14 cellular contexts compared by ENCODE assay signal in genomic region chrX:22559506-22559905, GRCh38.
DNase-seq lines count a peak whose midpoint lies in the region; ATAC-seq and TF ChIP-seq lines count a peak whose summit lies in the region.
"Had no signal": no experiment of that assay in that cellular context is flagged by ENCODE, and none has a peak within 500 bp of the region (broad histone marks: within the 10 kb centered on the region; RNA-seq: fewer than 3 reads in every experiment).

No MANE protein-coding gene starts in this region.

- no peak overlapping the region for H3K4me2 ChIP-seq in IMR-90 (ENCODE audit: low read depth, low read length)

- H3K27me3 ChIP-seq in ACC112 (ENCODE audit: insufficient read depth, low read length) (no peaks in the 10 kb centered on the region), IMR-90 (ENCODE audit: control insufficient read depth, insufficient read depth, low read length) (no peaks in the 10 kb centered on the region)

- ATAC-seq in IMR-90 (ENCODE audit: low read depth) (no peak), esophagus mucosa (no peak)

- no peak for TF ChIP-seq RAD21 in IMR-90 (IDR thresholded peaks at IDR 0.05; ENCODE audit: low read length)

- H2AK9ac ChIP-seq in IMR-90 (replicated peaks; ENCODE audit: low read depth, low read length, poor library complexity) = no peak overlapping the region

- no peak overlapping the region for H4K5ac ChIP-seq in IMR-90 (ENCODE audit: low read depth, low read length)

- H3K9me3 ChIP-seq in IMR-90 (ENCODE audit: control insufficient read depth, insufficient read depth, low read length) = no peaks in the 10 kb centered on the region
- H3K9me3 ChIP-seq: Caco-2 had no signal

- H4K8ac ChIP-seq in IMR-90 (ENCODE audit: low read depth in 2 of 2, low read length in 2 of 2) = no peak overlapping the region

- H3K56ac ChIP-seq in IMR-90 (ENCODE audit: extremely low read depth, insufficient read depth, low read length) = no peak overlapping the region

- H3K4me3 ChIP-seq in ACC112 (ENCODE audit: low read depth, low read length) (no peak overlapping the region), IMR-90 (ENCODE audit: insufficient read depth, low read depth, low read length) (no peak overlapping the region)

- no peaks in the 10 kb centered on the region for H3K36me3 ChIP-seq in ACC112 (ENCODE audit: insufficient read depth, low read length)
- H3K36me3 ChIP-seq in IMR-90 (ENCODE audit: control insufficient read depth, insufficient read depth, low read length) = no peaks in the 10 kb centered on the region

- no CpG with 5 or more reads among the region's 4 CpGs for WGBS in IMR-90 (ENCODE audit: extremely low coverage in 2 of 2, insufficient read length in 1 of 2), 2 experiments

- H3K79me1 ChIP-seq in IMR-90 (ENCODE audit: low read depth in 1 of 2, low read length in 2 of 2) = no peaks in the 10 kb centered on the region

- CTCF ChIA-PET in IMR-90 (lab: Yijun Ruan, JAX) (no interaction called here), RWPE1 (lab: Yijun Ruan, JAX) (no interaction called here)

- no peak overlapping the region for H2BK20ac ChIP-seq in IMR-90 (ENCODE audit: low read depth, low read length)

- no peak overlapping the region for H2AK5ac ChIP-seq in IMR-90 (ENCODE audit: low read depth, low read length)

- no peak for TF ChIP-seq POLR2A in IMR-90 (IDR thresholded peaks at IDR 0.05; ENCODE audit: low read depth, low read length)

- H3K4me1 ChIP-seq in ACC112 (ENCODE audit: control insufficient read depth, insufficient read depth, low read length, unreplicated experiment) (peaks cover 8% of the 10 kb centered on the region), IMR-90 (ENCODE audit: control insufficient read depth, insufficient read depth, low read length) (no peaks in the 10 kb centered on the region)
- H3K4me1 ChIP-seq: Caco-2 had no signal

- H3K9ac ChIP-seq in IMR-90 (ENCODE audit: low read depth, low read length) = no peak overlapping the region

- no TSS peak for BruUV-seq in IMR-90 (replicated peaks; lab: Mats Ljungman, UMichigan)

- H3K18ac ChIP-seq in IMR-90 (ENCODE audit: low read depth, low read length) = no peak overlapping the region

- in situ Hi-C loops in IMR-90 (cut with MboI; ENCODE audit: low sequenced_read_pairs) = no loop called here

- H3K27ac ChIP-seq in ACC112 (ENCODE audit: low read depth, low read length) = no peak overlapping the region
- H3K27ac ChIP-seq in IMR-90 (ENCODE audit: insufficient read depth, low read length) = no peak overlapping the region
- H3K27ac ChIP-seq in RWPE1 = no peak overlapping the region

- H4K91ac ChIP-seq in IMR-90 (ENCODE audit: insufficient read depth, low read depth, low read length) = no peak overlapping the region

- H4K20me1 ChIP-seq in IMR-90 (ENCODE audit: insufficient read depth, low read length) = no peaks in the 10 kb centered on the region

- no peaks in the 10 kb centered on the region for H3K9me1 ChIP-seq in IMR-90 (ENCODE audit: insufficient read depth, low read length)

- peak overlapping the region; percentile 98 for H2AFZ ChIP-seq in ACC112 (ENCODE audit: low read length, unreplicated experiment)
- no peak overlapping the region for H2AFZ ChIP-seq in IMR-90 (replicated peaks; ENCODE audit: low read length, poor library complexity)

- POLR2A ChIA-PET in IMR-90 (lab: Charles Lee; ENCODE audit: unreplicated experiment) = no interaction called here
- POLR2A ChIA-PET in RWPE1 (lab: Yijun Ruan, JAX; ENCODE audit: low non-redundant PET) = no interaction called here

- H3K4ac ChIP-seq in IMR-90 (ENCODE audit: low read depth, low read length) = no peak overlapping the region

- no peak overlapping the region for H2BK120ac ChIP-seq in IMR-90 (ENCODE audit: low read depth, low read length)

- peak; percentile 19 for DNase-seq in IMR-90
- peak; percentile 34 for DNase-seq in NCI-H226
- DNase-seq in fibroblast of peridontal ligament (ENCODE audit: extremely low read depth) = peak; percentile 55
- no peak for DNase-seq in cerebellum (ENCODE audit: low spot score)
- DNase-seq in effector CD4-positive, alpha-beta T cell = no peak
- DNase-seq in RWPE1 (ENCODE audit: low spot score) = no peak
- DNase-seq: Caco-2; CD4-positive, CD25-positive, alpha-beta regulatory T cell; DMS153; HCEC 1CT; NCI-H1436 treated with DMSO at 0.1 percent for 48 hours; NCI-H748 treated with DMSO at 0.1 percent for 48 hours had no signal

- dilution Hi-C loops in IMR-90 (cut with HindIII; ENCODE audit: low sequenced_read_pairs, unreplicated experiment) = no loop called here

- no peak overlapping the region for H2BK15ac ChIP-seq in IMR-90 (ENCODE audit: low read depth, low read length)

- TF ChIP-seq CTCF in IMR-90 (conservative IDR thresholded peaks at IDR 0.05; ENCODE audit: low read depth, low read length) = no peak
- no peak for TF ChIP-seq CTCF in RWPE1 (conservative IDR thresholded peaks at IDR 0.05; ENCODE audit: low read depth)

- H3K14ac ChIP-seq in IMR-90 (replicated peaks; ENCODE audit: low read depth, low read length) = no peak overlapping the region

- no peak overlapping the region for H2BK5ac ChIP-seq in IMR-90 (ENCODE audit: low read depth, low read length, poor library complexity, severe bottlenecking)

- H3K79me2 ChIP-seq in ACC112 (ENCODE audit: control insufficient read depth, insufficient read depth, low read length, unreplicated experiment) = no peaks in the 10 kb centered on the region

- intact Hi-C loops in IMR-90 (cut with micrococcal nuclease) = no loop called here

- no peak overlapping the region for H3K23ac ChIP-seq in IMR-90 (ENCODE audit: low read depth, low read length)

TF ChIP-seq in IMR-90, 13 proteins besides CTCF, POLR2A, EP300 and RAD21:
- TF ChIP-seq USF2 (IDR thresholded peaks at IDR 0.05; ENCODE audit: low read depth, low read length) (no peak), BHLHE40 (IDR thresholded peaks at IDR 0.05; ENCODE audit: low read depth, low read length) (no peak), SMC3 (IDR thresholded peaks at IDR 0.05; ENCODE audit: low read depth, low read length) (no peak), CHD1 (IDR thresholded peaks at IDR 0.05; ENCODE audit: low read depth, low read length) (no peak), RFX5 (IDR thresholded peaks at IDR 0.05; ENCODE audit: low read depth, low read length) (no peak), CEBPB (IDR thresholded peaks at IDR 0.05; ENCODE audit: low read depth, low read length) (no peak), ELK1 (IDR thresholded peaks at IDR 0.05; ENCODE audit: borderline replicate concordance, low read depth, low read length) (no peak), FOS (IDR thresholded peaks at IDR 0.05; ENCODE audit: low read depth, low read length) (no peak), NFE2L2 (IDR thresholded peaks at IDR 0.05; ENCODE audit: low read depth, low read length) (no peak), MAZ (IDR thresholded peaks at IDR 0.05; ENCODE audit: borderline replicate concordance, low read depth, low read length) (no peak), MXI1 (IDR thresholded peaks at IDR 0.05; ENCODE audit: borderline replicate concordance, low read depth, low read length) (no peak), RCOR1 (IDR thresholded peaks at IDR 0.05; ENCODE audit: insufficient replicate concordance, low read length) (no peak), MAFK (IDR thresholded peaks at IDR 0.05; ENCODE audit: low read depth, low read length) (no peak)
TF ChIP-seq in IMR-90: peak in this region for 0.

Comparison
In these comparisons a context has a peak if more than half of its experiments do, and no peak if none do; other contexts are left out.
1. DNase-seq: peak in IMR-90 (single experiment), NCI-H226 (single experiment) and fibroblast of peridontal ligament (single experiment); none in cerebellum (single experiment), effector CD4-positive, alpha-beta T cell (single experiment) and RWPE1 (single experiment).